9 cellular contexts compared by ENCODE assay signal in the genomic region with DNA sequence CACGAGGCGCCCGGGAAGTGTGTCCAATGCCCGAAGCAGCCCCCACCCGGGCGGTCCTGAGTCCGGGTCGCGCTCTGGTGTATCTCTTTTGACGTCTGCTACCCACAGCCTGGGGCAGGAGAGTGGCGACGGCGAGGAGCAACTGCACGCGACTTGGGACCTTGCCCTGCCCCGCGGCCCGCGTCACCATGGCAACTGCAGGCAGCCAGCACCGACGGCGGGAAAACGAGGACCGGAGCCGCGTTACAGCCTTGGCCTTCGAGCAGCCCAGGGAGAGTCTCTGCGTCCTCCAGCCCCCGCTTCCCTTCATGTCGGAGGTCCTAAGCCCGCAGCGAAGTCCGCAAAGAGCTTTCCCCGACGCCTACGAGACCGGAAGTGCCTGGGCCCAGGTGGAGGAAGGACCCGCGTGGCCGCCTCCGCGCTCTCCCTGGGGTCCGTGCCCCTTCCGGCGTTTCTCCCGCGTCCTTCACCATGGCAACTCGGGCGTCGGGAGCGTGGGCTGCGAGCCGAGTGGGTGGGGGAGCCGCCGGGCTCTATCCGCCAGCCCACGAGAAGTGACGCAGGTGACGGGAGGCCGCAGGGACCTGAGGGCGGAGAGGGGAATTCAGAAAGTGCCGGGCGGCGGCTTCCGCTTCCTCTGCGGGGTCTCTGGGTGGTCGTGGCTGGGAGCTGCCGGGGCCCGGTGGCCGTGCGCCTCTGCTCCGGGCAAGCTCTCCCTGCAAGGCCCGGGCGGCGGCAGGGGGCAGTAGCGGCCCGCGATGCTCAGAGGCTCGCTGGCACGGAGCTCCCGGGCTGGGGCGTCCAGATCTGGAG.
DNase-seq lines count a peak whose midpoint lies in the region; ATAC-seq and TF ChIP-seq lines count a peak whose summit lies in the region.
"Had no signal": no experiment of that assay in that cellular context is flagged by ENCODE, and none has a peak within 500 bp of the region (broad histone marks: within the 10 kb centered on the region; RNA-seq: fewer than 3 reads in every experiment).

No MANE protein-coding gene starts in this region.

- no peaks in the 10 kb centered on the region for H3K27me3 ChIP-seq in GM23248 (replicated peaks; ENCODE audit: insufficient read depth)

- H3F3A ChIP-seq in GM23248 (ENCODE audit: insufficient read depth) = peaks cover 29% of the 10 kb centered on the region

- H3K27ac Mint-ChIP-seq in chondrocyte (ENCODE audit: unreplicated experiment) = no peak overlapping the region

- peaks cover 20% of the 10 kb centered on the region for H3K27me3 Mint-ChIP-seq in chondrocyte (ENCODE audit: low read depth)

- peak overlapping the region; percentile 72 for H3K4me3 Mint-ChIP-seq in chondrocyte (ENCODE audit: unreplicated experiment)

- H2AFZ ChIP-seq in GM23248 = peak overlapping the region; percentile 92

- H3K4me1 Mint-ChIP-seq in chondrocyte (ENCODE audit: low read depth) = no peaks in the 10 kb centered on the region

- in situ Hi-C loops in GM23248 (cut with MboI) = loop anchor here (10.0 kb wide), 1 partner anchor 258 kb away; no protein-coding TSS in a partner anchor

- H3K4me1 ChIP-seq in GM23248 (ENCODE audit: insufficient read depth) = peaks cover 28% of the 10 kb centered on the region

- peak overlapping the region; percentile 76 for H3K4me3 ChIP-seq in GM23248

- H3K36me3 Mint-ChIP-seq in chondrocyte (ENCODE audit: low read depth) = no peaks in the 10 kb centered on the region

- no peaks in the 10 kb centered on the region for H3K9me2 ChIP-seq in GM23248 (ENCODE audit: insufficient read depth)

- DNase-seq in D341Med (ENCODE audit: low spot score) (peak; percentile 92), GM23248 (peak; percentile 88), NCI-H1417 treated with DMSO at 0.1 percent for 48 hours (lab: John Stamatoyannopoulos, UW) (peak; percentile 27), chondrocyte (ENCODE audit: low spot score) (peak; percentile 89), left colon (peak; percentile 54 to 87)
- DNase-seq in activated CD4-positive, alpha-beta T cell treated with anti-CD3 and anti-CD28 coated beads for 1 hour = peak; percentile 28
- DNase-seq in stimulated activated CD4-positive, alpha-beta T cell treated with anti-CD3 and anti-CD28 coated beads, Interleukin-1b, Interleukin-23, amount 100 ng/mL, for 24 hours (ENCODE audit: low read depth in 4 of 4, low spot score in 1 of 4) = peak; percentile 32 to 66 (median 46)

- H3K4me2 ChIP-seq in GM23248 (ENCODE audit: unreplicated experiment) = peak overlapping the region; percentile 77

- no peaks in the 10 kb centered on the region for H3K9me3 Mint-ChIP-seq in chondrocyte (ENCODE audit: low read depth)

- peak overlapping the region; percentile 75 for H3K9ac ChIP-seq in GM23248

- H3K27ac ChIP-seq in GM23248 = no peak overlapping the region
- H3K27ac ChIP-seq: epithelial cell of prostate had no signal

- H3K36me3 ChIP-seq in GM23248 (ENCODE audit: low read depth) = no peaks in the 10 kb centered on the region

- TF ChIP-seq CTCF in chondrocyte (IDR thresholded peaks at IDR 0.05) = peak; percentile 90

- 7 to 8% methylated on average over 77 to 79 of the region's 82 CpGs for WGBS in GM23248 (ENCODE audit: low coverage in 1 of 2, low lambda C conversion rate in 2 of 2, missing lambda C conversion rate in 2 of 2), 2 experiments

- H4K20me1 ChIP-seq in GM23248 (ENCODE audit: insufficient read depth) = no peaks in the 10 kb centered on the region

- H3K79me2 ChIP-seq in GM23248 (ENCODE audit: insufficient read depth) = no peaks in the 10 kb centered on the region

- ATAC-seq in left colon (peak; percentile 88), HG02588 (IDR thresholded peaks at IDR 0.05; ENCODE audit: unreplicated experiment) (no peak)

- intact Hi-C loops in left colon (cut with DNase I, micrococcal nuclease) = no loop called here

- H3K9me3 ChIP-seq in GM23248 (ENCODE audit: low read depth) = no peaks in the 10 kb centered on the region

Comparison
In these comparisons a context has a peak if more than half of its experiments do, and no peak if none do; other contexts are left out.
1. DNase-seq: peak in every context shown above with its lines; median percentile 92 in D341Med; 89 in chondrocyte; 88 in GM23248; 70 in left colon; 46 in stimulated activated CD4-positive, alpha-beta T cell treated with anti-CD3 and anti-CD28 coated beads, Interleukin-1b, Interleukin-23, amount 100 ng/mL, for 24 hours; 28 in activated CD4-positive, alpha-beta T cell treated with anti-CD3 and anti-CD28 coated beads for 1 hour; 27 in NCI-H1417 treated with DMSO at 0.1 percent for 48 hours.